ENCODE assay signal across 1 cellular context in the genomic region with DNA sequence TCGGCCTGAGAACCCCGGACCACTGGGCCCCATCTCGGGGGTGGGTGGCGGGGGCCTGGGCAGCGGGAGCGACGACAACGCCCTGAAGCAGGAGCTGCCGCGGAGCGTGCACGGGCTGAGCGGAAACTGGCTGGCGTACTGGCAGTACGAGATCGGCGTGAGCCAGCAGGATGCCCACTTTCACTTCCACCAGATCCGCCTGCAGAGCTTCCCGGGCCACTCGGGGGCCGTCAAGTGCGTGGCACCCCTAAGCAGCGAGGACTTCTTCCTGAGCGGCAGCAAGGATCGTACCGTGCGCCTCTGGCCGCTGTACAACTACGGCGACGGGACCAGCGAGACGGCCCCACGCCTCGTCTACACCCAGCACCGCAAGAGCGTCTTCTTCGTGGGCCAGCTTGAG.
TF ChIP-seq lines count a peak whose summit lies in the region.

No MANE protein-coding gene starts in this region.

TF ChIP-seq in SK-N-SH, 30 proteins besides CTCF, POLR2A, EP300 and RAD21 (continued from another document):
- TF ChIP-seq GABPA (IDR thresholded peaks at IDR 0.05; ENCODE audit: low read depth) = no peak
- no peak for TF ChIP-seq TAF1 (IDR thresholded peaks at IDR 0.05; ENCODE audit: borderline replicate concordance, low read depth, low read length)
- TF ChIP-seq NFIC (IDR thresholded peaks at IDR 0.05; ENCODE audit: borderline replicate concordance) = no peak
- no peak for TF ChIP-seq RFX5 (IDR thresholded peaks at IDR 0.05; ENCODE audit: low read length)
- TF ChIP-seq RCOR1 (IDR thresholded peaks at IDR 0.05; ENCODE audit: low read length) = no peak
- TF ChIP-seq, protein P1, sequence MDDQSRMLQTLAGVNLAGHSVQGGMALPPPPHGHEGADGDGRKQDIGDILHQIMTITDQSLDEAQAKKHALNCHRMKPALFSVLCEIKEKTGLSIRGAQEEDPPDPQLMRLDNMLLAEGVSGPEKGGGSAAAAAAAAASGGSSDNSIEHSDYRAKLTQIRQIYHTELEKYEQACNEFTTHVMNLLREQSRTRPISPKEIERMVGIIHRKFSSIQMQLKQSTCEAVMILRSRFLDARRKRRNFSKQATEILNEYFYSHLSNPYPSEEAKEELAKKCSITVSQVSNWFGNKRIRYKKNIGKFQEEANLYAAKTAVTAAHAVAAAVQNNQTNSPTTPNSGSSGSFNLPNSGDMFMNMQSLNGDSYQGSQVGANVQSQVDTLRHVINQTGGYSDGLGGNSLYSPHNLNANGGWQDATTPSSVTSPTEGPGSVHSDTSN (IDR thresholded peaks at IDR 0.05) = no peak
- no peak for TF ChIP-seq SIN3A (IDR thresholded peaks at IDR 0.05; ENCODE audit: borderline replicate concordance, low read depth, low read length)
- no peak for TF ChIP-seq FOSL2 (IDR thresholded peaks at IDR 0.05; ENCODE audit: borderline replicate concordance, low read depth)
- TF ChIP-seq RXRA (IDR thresholded peaks at IDR 0.05; ENCODE audit: borderline replicate concordance, low read depth) = no peak
- TF ChIP-seq, protein P2, sequence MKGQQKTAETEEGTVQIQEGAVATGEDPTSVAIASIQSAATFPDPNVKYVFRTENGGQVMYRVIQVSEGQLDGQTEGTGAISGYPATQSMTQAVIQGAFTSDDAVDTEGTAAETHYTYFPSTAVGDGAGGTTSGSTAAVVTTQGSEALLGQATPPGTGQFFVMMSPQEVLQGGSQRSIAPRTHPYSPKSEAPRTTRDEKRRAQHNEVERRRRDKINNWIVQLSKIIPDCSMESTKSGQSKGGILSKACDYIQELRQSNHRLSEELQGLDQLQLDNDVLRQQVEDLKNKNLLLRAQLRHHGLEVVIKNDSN (IDR thresholded peaks at IDR 0.05; ENCODE audit: borderline replicate concordance, low read depth) = no peak
- TF ChIP-seq, protein P3, sequence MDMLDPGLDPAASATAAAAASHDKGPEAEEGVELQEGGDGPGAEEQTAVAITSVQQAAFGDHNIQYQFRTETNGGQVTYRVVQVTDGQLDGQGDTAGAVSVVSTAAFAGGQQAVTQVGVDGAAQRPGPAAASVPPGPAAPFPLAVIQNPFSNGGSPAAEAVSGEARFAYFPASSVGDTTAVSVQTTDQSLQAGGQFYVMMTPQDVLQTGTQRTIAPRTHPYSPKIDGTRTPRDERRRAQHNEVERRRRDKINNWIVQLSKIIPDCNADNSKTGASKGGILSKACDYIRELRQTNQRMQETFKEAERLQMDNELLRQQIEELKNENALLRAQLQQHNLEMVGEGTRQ (IDR thresholded peaks at IDR 0.05; ENCODE audit: borderline replicate concordance, low read depth, low read length) = no peak
- no peak for TF ChIP-seq POLR2AphosphoS5 (IDR thresholded peaks at IDR 0.05; ENCODE audit: low read depth, low read length)
- no peak for TF ChIP-seq FOXM1 (IDR thresholded peaks at IDR 0.05; ENCODE audit: low read depth)
